Comparison of ENCODE assay signal across 19 cellular contexts in genomic region chr1:45957684-45958083, GRCh38.
DNase-seq lines count a peak whose midpoint lies in the region; ATAC-seq and TF ChIP-seq lines count a peak whose summit lies in the region.
"Had no signal": no experiment of that assay in that cellular context is flagged by ENCODE, and none has a peak within 500 bp of the region (broad histone marks: within the 10 kb centered on the region; RNA-seq: fewer than 3 reads in every experiment).

No MANE protein-coding gene starts in this region.

- peaks cover 36% of the 10 kb centered on the region for H3K36me3 Mint-ChIP-seq in brain

- H3K36me3 ChIP-seq in cardiac muscle cell (no peaks in the 10 kb centered on the region), transverse colon (no peaks in the 10 kb centered on the region)

- 38 to 55% methylated on average over 2 of the region's 2 CpGs for WGBS in transverse colon (ENCODE audit: low coverage in 1 of 2), 2 donors

- in situ Hi-C loops in transverse colon (cut with MboI; ENCODE audit: low pct_ligation_motif_present in 1 of 4, low pct_unique_long_range_greater_than_20kb in 1 of 4, low sequenced_read_pairs in 3 of 4) (no loop called here), G401 (cut with HindIII; ENCODE audit: low sequenced_read_pairs) (no loop called here)

- no peak for TF ChIP-seq POLR2A in transverse colon (IDR thresholded peaks at IDR 0.05)

- H3K4me1 ChIP-seq in cardiac muscle cell (ENCODE audit: low read depth) (peaks cover 20% of the 10 kb centered on the region), transverse colon (peaks cover 18 to 42% (median 25%) of the 10 kb centered on the region in 4 donors)

- H3K27ac ChIP-seq in cardiac muscle cell (peak overlapping the region; percentile 40), transverse colon (no peak overlapping the region)
- H3K27ac ChIP-seq: KMS-11 had no signal

- H3K4me3 Mint-ChIP-seq in brain = no peak overlapping the region
- H3K4me3 Mint-ChIP-seq: CD14-positive monocyte had no signal

- no peak for TF ChIP-seq EP300 in transverse colon (IDR thresholded peaks at IDR 0.05; ENCODE audit: low read depth)

- peak overlapping the region in 3 of 5 experiments; percentile 40 to 83 (median 74) for H3K27ac Mint-ChIP-seq in brain
- H3K27ac Mint-ChIP-seq: CD14-positive monocyte had no signal

- peaks cover 4 to 10% (median 8%) of the 10 kb centered on the region in 5 experiments for H3K9me3 Mint-ChIP-seq in brain

- DNase-seq in cardiac muscle cell (ENCODE audit: low read depth in 1 of 2, low spot score in 1 of 2) (peak in 1 of 2 donors; percentile 15), Right ventricle myocardium superior (no peak), left lobe of liver (ENCODE audit: low spot score) (no peak), transverse colon (no peak), G401 (ENCODE audit: low spot score) (no peak), head of caudate nucleus (no peak)
- DNase-seq: DMS53, GOT3, MG63, NCI-H1092 treated with DMSO at 0.1 percent for 48 hours, NCI-H187, NCI-H2171, NCI-H446 treated with DMSO at 0.1 percent for 48 hours, SIG-M5 had no signal

- H3K9me3 ChIP-seq in cardiac muscle cell (ENCODE audit: low read depth) (no peaks in the 10 kb centered on the region), transverse colon (no peaks in the 10 kb centered on the region)

- H3K4me1 Mint-ChIP-seq in brain = peaks cover 34% of the 10 kb centered on the region

- no peak for TF ChIP-seq CTCF in cardiac muscle cell (IDR thresholded peaks at IDR 0.05; ENCODE audit: low read depth, low read length)
- no peak for TF ChIP-seq CTCF in brain (conservative IDR thresholded peaks at IDR 0.05)
- no peak for TF ChIP-seq CTCF in transverse colon (IDR thresholded peaks at IDR 0.05)

- intact Hi-C loops in Right ventricle myocardium superior (cut with DNase I) = no loop called here
- intact Hi-C loops in transverse colon (cut with DNase I; ENCODE audit: low total_unique reads) = no loop called here
- intact Hi-C loops in head of caudate nucleus (cut with DNase I) = no loop called here

- H3K4me3 ChIP-seq in cardiac muscle cell (no peak overlapping the region), transverse colon (no peak overlapping the region)
- H3K4me3 ChIP-seq: GM12878, MG63 had no signal

- no peaks in the 10 kb centered on the region for H3K27me3 Mint-ChIP-seq in brain

- no peaks in the 10 kb centered on the region for H3K27me3 ChIP-seq in cardiac muscle cell
- H3K27me3 ChIP-seq in transverse colon = no peaks in the 10 kb centered on the region
- H3K27me3 ChIP-seq: MG63 had no signal

- ATAC-seq in Right ventricle myocardium superior (ENCODE audit: poor library complexity) = no peak
- peak; percentile 25 for ATAC-seq in left lobe of liver
- no peak for ATAC-seq in HG03025 (IDR thresholded peaks at IDR 0.05; ENCODE audit: low FRiP score, unreplicated experiment)
- ATAC-seq: GM12878 had no signal
